ENCODE assay signal across 1 cellular context in genomic region chr17:12007466-12007865, GRCh38.
TF ChIP-seq lines count a peak whose summit lies in the region.

No MANE protein-coding gene starts in this region.

TF ChIP-seq in GM23338, 12 proteins besides CTCF, POLR2A, EP300 and RAD21 (continued from another document):
- TF ChIP-seq REST (IDR thresholded peaks at IDR 0.05; ENCODE audit: unreplicated experiment) (no peak), JUNB (IDR thresholded peaks at IDR 0.05; ENCODE audit: unreplicated experiment) (no peak), STAT1 (IDR thresholded peaks at IDR 0.05; ENCODE audit: unreplicated experiment) (no peak), ZNF331 (CRISPR knock-in tag; IDR thresholded peaks at IDR 0.05; ENCODE audit: low read depth) (no peak), EZH2phosphoT487 (IDR thresholded peaks at IDR 0.05; ENCODE audit: unreplicated experiment) (no peak), POLR2AphosphoS5 (IDR thresholded peaks at IDR 0.05; ENCODE audit: low read depth) (no peak)
TF ChIP-seq in GM23338: peak in this region for 0.
